1 cellular context compared by ENCODE assay signal in genomic region chr13:25248071-25248470, GRCh38.
TF ChIP-seq lines count a peak whose summit lies in the region.

No MANE protein-coding gene starts in this region.

TF ChIP-seq in IMR-90, 13 proteins besides CTCF, POLR2A, EP300 and RAD21:
- no peak for TF ChIP-seq SMC3 (IDR thresholded peaks at IDR 0.05; ENCODE audit: low read depth, low read length)
- TF ChIP-seq MXI1 (IDR thresholded peaks at IDR 0.05; ENCODE audit: borderline replicate concordance, low read depth, low read length) = no peak
- TF ChIP-seq FOS (IDR thresholded peaks at IDR 0.05; ENCODE audit: low read depth, low read length) = no peak
- TF ChIP-seq BHLHE40 (IDR thresholded peaks at IDR 0.05; ENCODE audit: low read depth, low read length) = no peak
TF ChIP-seq in IMR-90: peak in this region for 0.
